Comparison of ENCODE assay signal across 15 cellular contexts in the genomic region with DNA sequence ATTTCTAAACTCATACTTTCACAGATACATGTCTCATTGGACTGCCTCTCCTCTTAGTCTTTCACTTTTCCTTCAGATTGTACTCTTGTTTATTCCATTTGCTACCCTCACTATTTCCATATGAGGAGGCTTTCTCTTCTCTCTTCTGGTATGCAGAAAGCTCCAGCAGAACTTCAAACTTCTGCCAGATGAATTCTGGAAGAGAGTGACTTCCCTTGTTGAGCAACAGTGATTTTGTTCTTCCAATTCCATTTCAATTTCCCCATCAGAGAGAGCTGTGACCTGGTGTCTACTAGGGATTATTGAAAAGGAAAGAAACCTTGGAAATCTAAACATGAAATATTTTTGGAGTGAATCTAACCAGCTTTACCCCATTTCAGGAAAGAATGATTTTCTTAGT.
DNase-seq lines count a peak whose midpoint lies in the region; TF ChIP-seq lines count a peak whose summit lies in the region.
"Had no signal": no experiment of that assay in that cellular context is flagged by ENCODE, and none has a peak within 500 bp of the region (broad histone marks: within the 10 kb centered on the region; RNA-seq: fewer than 3 reads in every experiment).

No MANE protein-coding gene starts in this region.

- no peak overlapping the region for H3K23ac ChIP-seq in mesenchymal stem cell (ENCODE audit: low read length in 2 of 2)

- H3K4me1 ChIP-seq in ACC112 (ENCODE audit: control insufficient read depth, insufficient read depth, low read length, unreplicated experiment) (peaks cover 16% of the 10 kb centered on the region), GM23248 (ENCODE audit: insufficient read depth) (peaks cover 14% of the 10 kb centered on the region), fibroblast of lung (ENCODE audit: control insufficient read depth, extremely low read depth, insufficient read depth, low read length) (no peaks in the 10 kb centered on the region), mesenchymal stem cell (ENCODE audit: control insufficient read depth, insufficient read depth, low read depth, low read length) (no peaks in the 10 kb centered on the region), SJCRH30 (no peaks in the 10 kb centered on the region), uterus (no peaks in the 10 kb centered on the region), SK-N-SH (ENCODE audit: control insufficient read depth in 1 of 2, insufficient read depth in 2 of 2, low read depth in 1 of 2, low read length in 1 of 2) (no peaks in the 10 kb centered on the region)

- TF ChIP-seq EP300 in SK-N-SH (IDR thresholded peaks at IDR 0.05; ENCODE audit: borderline replicate concordance in 1 of 2, low read depth in 1 of 2, low read length in 1 of 2), result no peak

- H3K9ac ChIP-seq in GM23248 (no peak overlapping the region), fibroblast of lung (ENCODE audit: insufficient read depth, low read length) (no peak overlapping the region), mesenchymal stem cell (ENCODE audit: low read length) (peak overlapping the region; percentile 28), SK-N-SH (no peak overlapping the region)

- H2BK12ac ChIP-seq in mesenchymal stem cell (ENCODE audit: low read length in 2 of 2), result no peak overlapping the region

- H3K36me3 ChIP-seq in ACC112 (ENCODE audit: insufficient read depth, low read length) (no peaks in the 10 kb centered on the region), GM23248 (ENCODE audit: low read depth) (no peaks in the 10 kb centered on the region), fibroblast of lung (ENCODE audit: control insufficient read depth, insufficient read depth, low read length) (no peaks in the 10 kb centered on the region), mesenchymal stem cell (ENCODE audit: control insufficient read depth in 1 of 2, insufficient read depth in 2 of 2, low read depth in 1 of 2, low read length in 2 of 2) (no peaks in the 10 kb centered on the region), SJCRH30 (no peaks in the 10 kb centered on the region), uterus (no peaks in the 10 kb centered on the region), SK-N-SH (replicated peaks in 1 of 2; ENCODE audit: control insufficient read depth in 1 of 2, insufficient read depth in 2 of 2, low read length in 1 of 2) (no peaks in the 10 kb centered on the region)

- H4K20me1 ChIP-seq in GM23248 (ENCODE audit: insufficient read depth) (no peaks in the 10 kb centered on the region), fibroblast of lung (ENCODE audit: control insufficient read depth, extremely low read depth, insufficient read depth, low read length) (no peaks in the 10 kb centered on the region), SK-N-SH (ENCODE audit: insufficient read depth) (no peaks in the 10 kb centered on the region)

- H3K27ac ChIP-seq in ACC112 (ENCODE audit: low read depth, low read length) (peak overlapping the region; percentile 39), GM23248 (0 out of 2 replicates have a peak overlapping the region, but pooled peaks have one; percentile 0), fibroblast of lung (ENCODE audit: insufficient read depth, low read length) (no peak overlapping the region), mesenchymal stem cell (ENCODE audit: low read length, poor library complexity, severe bottlenecking) (no peak overlapping the region), SJCRH30 (no peak overlapping the region), uterus (no peak overlapping the region), SK-N-SH (ENCODE audit: low read depth in 2 of 2, low read length in 1 of 2) (no peak overlapping the region)
- H3K27ac ChIP-seq: 22Rv1 had no signal

- intact Hi-C loops in uterus (cut with DNase I; ENCODE audit: low total_unique reads), result no loop called here

- DNase-seq in GM23248 (peak; percentile 61), fibroblast of lung (ENCODE audit: low read depth in 2 of 2) (peak; percentile 3 to 67), mesenchymal stem cell (peak; percentile 79), nucleus accumbens (lab: John Stamatoyannopoulos, UW) (no peak), SJCRH30 (no peak), uterus (no peak), SK-N-SH (no peak)
- DNase-seq: CD4-positive, alpha-beta T cell; KG1; NCI-H1105; NCI-H187; NCI-H446; PC-3 had no signal

- no peak overlapping the region for H2BK120ac ChIP-seq in mesenchymal stem cell (ENCODE audit: low read depth, low read length)

- H3K79me2 ChIP-seq in ACC112 (ENCODE audit: control insufficient read depth, insufficient read depth, low read length, unreplicated experiment), result no peaks in the 10 kb centered on the region
- no peaks in the 10 kb centered on the region for H3K79me2 ChIP-seq in GM23248 (ENCODE audit: insufficient read depth)
- no peaks in the 10 kb centered on the region for H3K79me2 ChIP-seq in fibroblast of lung (ENCODE audit: control insufficient read depth, insufficient read depth, low read length)
- H3K79me2 ChIP-seq in SK-N-SH (ENCODE audit: insufficient read depth), result no peaks in the 10 kb centered on the region

- H4K8ac ChIP-seq in mesenchymal stem cell (ENCODE audit: low read length), result no peak overlapping the region

- no peak overlapping the region for H3K14ac ChIP-seq in mesenchymal stem cell (ENCODE audit: low read length in 2 of 2)

- no peak overlapping the region for H2BK15ac ChIP-seq in mesenchymal stem cell (ENCODE audit: low read depth, poor library complexity, severe bottlenecking)

- CTCF ChIA-PET in SK-N-SH (lab: Yijun Ruan, JAX), result no interaction called here

- 0 out of 2 replicates have a peak overlapping the region, but pooled peaks have one; percentile 0 for H3K4me3 ChIP-seq in ACC112 (ENCODE audit: low read depth, low read length)
- 0 out of 2 replicates have a peak overlapping the region, but pooled peaks have one; percentile 2 for H3K4me3 ChIP-seq in GM23248
- H3K4me3 ChIP-seq in fibroblast of lung (replicated peaks in 1 of 4; ENCODE audit: control extremely low read depth in 1 of 4, insufficient read depth in 1 of 4, low read depth in 3 of 4, low read length in 4 of 4), result no peak overlapping the region
- H3K4me3 ChIP-seq in mesenchymal stem cell (ENCODE audit: insufficient read depth in 1 of 2, low read depth in 1 of 2, low read length in 2 of 2), result peak overlapping the region in 1 of 2 experiments; percentile 11
- no peak overlapping the region for H3K4me3 ChIP-seq in SJCRH30
- no peak overlapping the region for H3K4me3 ChIP-seq in uterus
- H3K4me3 ChIP-seq in SK-N-SH (ENCODE audit: low read depth in 2 of 2, low read length in 1 of 2), result no peak overlapping the region

- H3K27me3 ChIP-seq in ACC112 (ENCODE audit: insufficient read depth, low read length) (no peaks in the 10 kb centered on the region), GM23248 (replicated peaks; ENCODE audit: insufficient read depth) (peaks cover 12% of the 10 kb centered on the region; the same call in 1 of the 2 replicates), fibroblast of lung (ENCODE audit: control insufficient read depth, insufficient read depth, low read length) (no peaks in the 10 kb centered on the region), mesenchymal stem cell (ENCODE audit: control insufficient read depth in 1 of 2, insufficient read depth in 1 of 2, low read length in 2 of 2) (no peaks in the 10 kb centered on the region), SJCRH30 (no peaks in the 10 kb centered on the region), uterus (no peaks in the 10 kb centered on the region), SK-N-SH (ENCODE audit: insufficient read depth) (no peaks in the 10 kb centered on the region)

- H2AFZ ChIP-seq in ACC112 (ENCODE audit: low read length, unreplicated experiment), result no peak overlapping the region
- H2AFZ ChIP-seq in GM23248, result no peak overlapping the region
- H2AFZ ChIP-seq in fibroblast of lung (ENCODE audit: low read length), result no peak overlapping the region
- H2AFZ ChIP-seq in mesenchymal stem cell (ENCODE audit: low read depth, low read length), result no peak overlapping the region
- H2AFZ ChIP-seq in SK-N-SH (ENCODE audit: low read depth), result no peak overlapping the region

- H3K9me3 ChIP-seq in GM23248 (ENCODE audit: low read depth), result no peaks in the 10 kb centered on the region
- no peaks in the 10 kb centered on the region for H3K9me3 ChIP-seq in fibroblast of lung (ENCODE audit: control insufficient read depth, insufficient read depth, low read depth, low read length)
- no peaks in the 10 kb centered on the region for H3K9me3 ChIP-seq in mesenchymal stem cell (ENCODE audit: control insufficient read depth, low read length)
- no peaks in the 10 kb centered on the region for H3K9me3 ChIP-seq in SJCRH30 (replicated peaks)
- no peaks in the 10 kb centered on the region for H3K9me3 ChIP-seq in uterus
- H3K9me3 ChIP-seq in SK-N-SH, result no peaks in the 10 kb centered on the region

- no peaks in the 10 kb centered on the region for H3K79me1 ChIP-seq in mesenchymal stem cell (replicated peaks; ENCODE audit: low read length, poor library complexity, severe bottlenecking)

- H3K9me2 ChIP-seq in GM23248 (ENCODE audit: insufficient read depth) (no peaks in the 10 kb centered on the region), SK-N-SH (no peaks in the 10 kb centered on the region)

- no peak overlapping the region for H4K91ac ChIP-seq in mesenchymal stem cell (ENCODE audit: low read length)

- no peak for TF ChIP-seq RAD21 in SK-N-SH (IDR thresholded peaks at IDR 0.05; ENCODE audit: low read length)

- H3F3A ChIP-seq in GM23248 (ENCODE audit: insufficient read depth), result no peaks in the 10 kb centered on the region
- H3F3A ChIP-seq in SK-N-SH (replicated peaks; ENCODE audit: insufficient read depth), result no peaks in the 10 kb centered on the region

- H3K18ac ChIP-seq in mesenchymal stem cell (ENCODE audit: low read depth in 1 of 2, low read length in 2 of 2), result no peak overlapping the region

- H3K4ac ChIP-seq in mesenchymal stem cell (ENCODE audit: low read depth in 1 of 2, low read length in 2 of 2), result no peak overlapping the region

- H3K4me2 ChIP-seq in GM23248 (ENCODE audit: unreplicated experiment), result no peak overlapping the region
- no peak overlapping the region for H3K4me2 ChIP-seq in fibroblast of lung (ENCODE audit: extremely low read depth, insufficient read depth, low read length)
- no peak overlapping the region for H3K4me2 ChIP-seq in mesenchymal stem cell (ENCODE audit: low read length, poor library complexity, severe bottlenecking)
- no peak overlapping the region for H3K4me2 ChIP-seq in SK-N-SH

- H2AK5ac ChIP-seq in mesenchymal stem cell (ENCODE audit: low read length, severe bottlenecking), result no peak overlapping the region

- TF ChIP-seq CTCF in fibroblast of lung (conservative IDR thresholded peaks at IDR 0.05 in 1 of 2, IDR thresholded peaks at IDR 0.05 in 1 of 2; ENCODE audit: low read depth in 1 of 2, low read length in 2 of 2) (no peak), uterus (IDR thresholded peaks at IDR 0.05) (no peak), SK-N-SH (IDR thresholded peaks at IDR 0.05) (no peak)

- in situ Hi-C loops in GM23248 (cut with MboI), result no loop called here

- POLR2A ChIA-PET in SK-N-SH (lab: Yijun Ruan, JAX), result no interaction called here

- H2BK5ac ChIP-seq in mesenchymal stem cell (ENCODE audit: low read depth, low read length, poor library complexity, severe bottlenecking), result no peak overlapping the region

- no peak for TF ChIP-seq POLR2A in uterus (IDR thresholded peaks at IDR 0.05)

TF ChIP-seq in SK-N-SH, 30 proteins besides CTCF, POLR2A, EP300 and RAD21 (continues in another document):
- no peak for TF ChIP-seq CHD2 (IDR thresholded peaks at IDR 0.05; ENCODE audit: low read length, partially characterized antibody)
- no peak for TF ChIP-seq TAF1 (IDR thresholded peaks at IDR 0.05; ENCODE audit: borderline replicate concordance, low read depth, low read length)

Comparison
In these comparisons a context has a peak if more than half of its experiments do, and no peak if none do; other contexts are left out.
1. H3K27ac ChIP-seq: peak in ACC112 (single experiment) and GM23248 (single experiment); none in fibroblast of lung (single experiment), mesenchymal stem cell (single experiment), SJCRH30 (single experiment), uterus (0 of 2) and SK-N-SH (0 of 2).
2. H3K4me3 ChIP-seq: peak in ACC112 (single experiment) and GM23248 (single experiment); none in fibroblast of lung (0 of 4), SJCRH30 (single experiment), uterus (0 of 2) and SK-N-SH (0 of 2).
3. DNase-seq: peak in GM23248 (single experiment), fibroblast of lung (2 of 2) and mesenchymal stem cell (single experiment); none in nucleus accumbens (0 of 56), SJCRH30 (0 of 2), uterus (0 of 2) and SK-N-SH (single experiment).